In genomic region chr11:34267440-34267839, GRCh38 we compare ENCODE assay signal across 19 cellular contexts.
A peak's percentile ranks its signal among the peaks of the same experiment; 100 is the strongest.
DNase-seq lines count a peak whose midpoint lies in the region; ATAC-seq and TF ChIP-seq lines count a peak whose summit lies in the region.
"Had no signal": no experiment of that assay in that cellular context is flagged by ENCODE, and none has a peak within 500 bp of the region (broad histone marks: within the 10 kb centered on the region; RNA-seq: fewer than 3 reads in every experiment).

No MANE protein-coding gene starts in this region.

- H3K36me3 ChIP-seq in breast epithelium (no peaks in the 10 kb centered on the region), mammary epithelial cell (ENCODE audit: insufficient read depth, low read length) (no peaks in the 10 kb centered on the region), mesodermal cell (ENCODE audit: control insufficient read depth, insufficient read depth, low read length) (no peaks in the 10 kb centered on the region), tibial nerve (no peaks in the 10 kb centered on the region)
- H3K36me3 ChIP-seq: gastrocnemius medialis, WERI-Rb-1 had no signal

- no peak overlapping the region for H2AFZ ChIP-seq in mammary epithelial cell (ENCODE audit: low read depth, low read length)
- H2AFZ ChIP-seq: parathyroid adenoma had no signal

- no peaks in the 10 kb centered on the region for H3K9me3 Mint-ChIP-seq in activated T-helper 2 cell treated with anti-CD3 and anti-CD28 coated beads, Interferon-gamma antibody, Interleukin-2, Interleukin-4, amounts not matched to agents 10 μg/mL and 5 μg/mL and 100 μg/mL, durations not matched to agents 14 hours and 24 hours and 36 hours
- H3K9me3 Mint-ChIP-seq in activated CD8-positive, alpha-beta memory T cell treated with anti-CD3 and anti-CD28 coated beads, Interleukin-2, amount 10 ng/mL, durations not matched to agents 7 days and 5 days (ENCODE audit: low read depth), result no peaks in the 10 kb centered on the region
- H3K9me3 Mint-ChIP-seq: activated T-cell treated with anti-CD3 and anti-CD28 coated beads, Interleukin-2, amount 50 U/mL, for 24 hours had no signal

- dilution Hi-C loops in mammary epithelial cell (cut with HindIII; ENCODE audit: low sequenced_read_pairs), result loop anchor here (5.0 kb wide), 1 partner anchor 100 kb away; no protein-coding TSS in a partner anchor

- 85% methylated on average over 3 of the region's 3 CpGs for WGBS in mammary epithelial cell (ENCODE audit: low coverage, missing lambda C conversion rate)
- 88 to 100% methylated on average over 1 of the region's 3 CpGs for WGBS in mesodermal cell (ENCODE audit: insufficient coverage in 2 of 2), 2 experiments
- 53 to 63% methylated on average over 3 of the region's 3 CpGs for WGBS in tibial nerve, 2 donors

- no peaks in the 10 kb centered on the region for H3K9me3 ChIP-seq in breast epithelium
- H3K9me3 ChIP-seq in mammary epithelial cell (replicated peaks; ENCODE audit: insufficient read depth, low read length), result no peaks in the 10 kb centered on the region
- no peaks in the 10 kb centered on the region for H3K9me3 ChIP-seq in mesodermal cell (ENCODE audit: control insufficient read depth, low read length)
- no peaks in the 10 kb centered on the region for H3K9me3 ChIP-seq in tibial nerve
- H3K9me3 ChIP-seq: gastrocnemius medialis had no signal

- CTCF ChIA-PET in mammary epithelial cell (lab: Charles Lee; ENCODE audit: low non-redundant PET), result no interaction called here
- CTCF ChIA-PET in activated CD8-positive, alpha-beta memory T cell treated with anti-CD3 and anti-CD28 coated beads, Interleukin-2, amount 10 ng/mL, durations not matched to agents 7 days and 5 days (lab: Charles Lee), result interaction anchor here (1.6 kb wide), 1 partner anchor 93 kb away, joined by 3 read pairs; no protein-coding TSS in a partner anchor

- H3K4me3 Mint-ChIP-seq in activated T-helper 2 cell treated with anti-CD3 and anti-CD28 coated beads, Interferon-gamma antibody, Interleukin-2, Interleukin-4, amounts not matched to agents 10 μg/mL and 5 μg/mL and 100 μg/mL, durations not matched to agents 14 hours and 24 hours and 36 hours (ENCODE audit: low read depth), result no peak overlapping the region
- H3K4me3 Mint-ChIP-seq in activated CD8-positive, alpha-beta memory T cell treated with anti-CD3 and anti-CD28 coated beads, Interleukin-2, amount 10 ng/mL, durations not matched to agents 7 days and 5 days, result no peak overlapping the region
- H3K4me3 Mint-ChIP-seq: activated T-cell treated with anti-CD3 and anti-CD28 coated beads, Interleukin-2, amount 50 U/mL, for 24 hours had no signal

- H3K27me3 Mint-ChIP-seq in activated T-helper 2 cell treated with anti-CD3 and anti-CD28 coated beads, Interferon-gamma antibody, Interleukin-2, Interleukin-4, amounts not matched to agents 10 μg/mL and 5 μg/mL and 100 μg/mL, durations not matched to agents 14 hours and 24 hours and 36 hours (ENCODE audit: low read depth), result no peaks in the 10 kb centered on the region
- peaks cover 13% of the 10 kb centered on the region for H3K27me3 Mint-ChIP-seq in activated CD8-positive, alpha-beta memory T cell treated with anti-CD3 and anti-CD28 coated beads, Interleukin-2, amount 10 ng/mL, durations not matched to agents 7 days and 5 days
- H3K27me3 Mint-ChIP-seq: activated T-cell treated with anti-CD3 and anti-CD28 coated beads, Interleukin-2, amount 50 U/mL, for 24 hours had no signal

- no peak for ATAC-seq in activated CD8-positive, alpha-beta memory T cell treated with anti-CD3 and anti-CD28 coated beads, Interleukin-2, amount 10 ng/mL, durations not matched to agents 7 days and 5 days

- intact Hi-C loops in breast epithelium (cut with DNase I; ENCODE audit: low total_unique reads), result no loop called here
- intact Hi-C loops in mammary epithelial cell (cut with micrococcal nuclease), result no loop called here
- intact Hi-C loops in activated T-helper 2 cell treated with anti-CD3 and anti-CD28 coated beads, Interferon-gamma antibody, Interleukin-2, Interleukin-4, amounts not matched to agents 10 μg/mL and 5 μg/mL and 100 μg/mL, durations not matched to agents 14 hours and 24 hours and 36 hours (cut with micrococcal nuclease), result loop anchor here (2.0 kb wide), 1 partner anchor 23 kb away; no protein-coding TSS in a partner anchor

- peak overlapping the region; percentile 2 for H3K27ac Mint-ChIP-seq in activated T-helper 2 cell treated with anti-CD3 and anti-CD28 coated beads, Interferon-gamma antibody, Interleukin-2, Interleukin-4, amounts not matched to agents 10 μg/mL and 5 μg/mL and 100 μg/mL, durations not matched to agents 14 hours and 24 hours and 36 hours
- H3K27ac Mint-ChIP-seq in activated CD8-positive, alpha-beta memory T cell treated with anti-CD3 and anti-CD28 coated beads, Interleukin-2, amount 10 ng/mL, durations not matched to agents 7 days and 5 days, result no peak overlapping the region
- H3K27ac Mint-ChIP-seq: activated T-cell treated with anti-CD3 and anti-CD28 coated beads, Interleukin-2, amount 50 U/mL, for 24 hours had no signal

- TF ChIP-seq EP300 in tibial nerve (IDR thresholded peaks at IDR 0.05), result no peak

- H3K27ac ChIP-seq in breast epithelium (peak overlapping the region; percentile 64 to 81), mammary epithelial cell (ENCODE audit: insufficient read depth, low read depth, low read length) (no peak overlapping the region), mesodermal cell (ENCODE audit: low read depth, low read length, severe bottlenecking) (peak overlapping the region; percentile 23), tibial nerve (peak overlapping the region; percentile 29 to 87 (median 54))
- H3K27ac ChIP-seq: C4-2B, epithelial cell of prostate, parathyroid adenoma, WERI-Rb-1 had no signal

- no peaks in the 10 kb centered on the region for H3K79me2 ChIP-seq in mammary epithelial cell (ENCODE audit: insufficient read depth, low read length)
- H3K79me2 ChIP-seq: parathyroid adenoma had no signal

- DNase-seq in breast epithelium (ENCODE audit: low spot score in 2 of 2) (no peak), mammary epithelial cell (no peak), tibial nerve (ENCODE audit: low spot score in 2 of 2) (no peak), NCI-H2196 treated with DMSO at 0.1 percent for 48 hours (lab: John Stamatoyannopoulos, UW; ENCODE audit: unreplicated experiment) (no peak), NCI-H510A treated with DMSO at 0.1 percent for 48 hours (lab: John Stamatoyannopoulos, UW) (no peak)
- DNase-seq in activated T-helper 2 cell treated with anti-CD3 and anti-CD28 coated beads, Interferon-gamma antibody, Interleukin-2, Interleukin-4, amounts not matched to agents 10 μg/mL and 5 μg/mL and 100 μg/mL, durations not matched to agents 14 hours and 24 hours and 36 hours (ENCODE audit: low spot score), result no peak
- no peak for DNase-seq in activated CD8-positive, alpha-beta memory T cell treated with anti-CD3 and anti-CD28 coated beads, Interleukin-2, amount 10 ng/mL, durations not matched to agents 7 days and 5 days
- DNase-seq: activated CD4-positive, alpha-beta T cell treated with anti-CD3 and anti-CD28 coated beads, Interleukin-2, amount 50 U/mL, for 4 hours; activated naive CD4-positive, alpha-beta T cell treated with anti-CD3 and anti-CD28 coated beads, Interleukin-2, amount 50 U/mL, for 16 hours; activated T-cell treated with anti-CD3 and anti-CD28 coated beads, Interleukin-2, amount 50 U/mL, for 24 hours; DMS153; gastrocnemius medialis; NCI-H1436; NCI-H2171; WERI-Rb-1 had no signal

- no peak for TF ChIP-seq CTCF in breast epithelium (IDR thresholded peaks at IDR 0.05)
- no peak for TF ChIP-seq CTCF in mammary epithelial cell (conservative IDR thresholded peaks at IDR 0.05 in 1 of 2, IDR thresholded peaks at IDR 0.05 in 1 of 2; ENCODE audit: extremely low read depth in 1 of 2, insufficient read depth in 1 of 2, low read depth in 1 of 2, low read length in 2 of 2)
- TF ChIP-seq CTCF in tibial nerve (IDR thresholded peaks at IDR 0.05), result no peak

- H3K4me1 ChIP-seq in breast epithelium (peaks cover 13 to 15% of the 10 kb centered on the region in 2 donors), mammary epithelial cell (ENCODE audit: insufficient read depth, low read length) (peaks cover 23% of the 10 kb centered on the region), mesodermal cell (ENCODE audit: control insufficient read depth, insufficient read depth, low read length, poor library complexity, severe bottlenecking) (peaks cover 25% of the 10 kb centered on the region), tibial nerve (peaks cover 0 to 67% (median 28%) of the 10 kb centered on the region in 4 donors)

- in situ Hi-C loops in mammary epithelial cell (cut with MboI; ENCODE audit: low sequenced_read_pairs in 2 of 2), result no loop called here

- H3K9ac ChIP-seq in mammary epithelial cell (ENCODE audit: insufficient read depth, low read length), result no peak overlapping the region
- H3K9ac ChIP-seq: parathyroid adenoma had no signal

- peaks cover 29% of the 10 kb centered on the region for H3K4me1 Mint-ChIP-seq in activated T-helper 2 cell treated with anti-CD3 and anti-CD28 coated beads, Interferon-gamma antibody, Interleukin-2, Interleukin-4, amounts not matched to agents 10 μg/mL and 5 μg/mL and 100 μg/mL, durations not matched to agents 14 hours and 24 hours and 36 hours (ENCODE audit: low read depth)
- H3K4me1 Mint-ChIP-seq in activated CD8-positive, alpha-beta memory T cell treated with anti-CD3 and anti-CD28 coated beads, Interleukin-2, amount 10 ng/mL, durations not matched to agents 7 days and 5 days, result peaks cover 3% of the 10 kb centered on the region

- no TSS peak for BruUV-seq in mammary epithelial cell (replicated peaks; lab: Mats Ljungman, UMichigan)

- H3K4me3 ChIP-seq in breast epithelium (no peak overlapping the region), mammary epithelial cell (replicated peaks in 1 of 3; ENCODE audit: insufficient read depth in 1 of 3, low read depth in 2 of 3, low read length in 3 of 3) (no peak overlapping the region), mesodermal cell (ENCODE audit: extremely low read depth, insufficient read depth, low read length, poor library complexity, severe bottlenecking) (no peak overlapping the region), tibial nerve (no peak overlapping the region)
- H3K4me3 ChIP-seq: gastrocnemius medialis had no signal

- no peak overlapping the region for H3K4me2 ChIP-seq in mammary epithelial cell (ENCODE audit: insufficient read depth, low read depth, low read length)

- TF ChIP-seq POLR2A in breast epithelium (IDR thresholded peaks at IDR 0.05) (no peak), tibial nerve (IDR thresholded peaks at IDR 0.05) (no peak)

- H3K36me3 Mint-ChIP-seq in activated T-helper 2 cell treated with anti-CD3 and anti-CD28 coated beads, Interferon-gamma antibody, Interleukin-2, Interleukin-4, amounts not matched to agents 10 μg/mL and 5 μg/mL and 100 μg/mL, durations not matched to agents 14 hours and 24 hours and 36 hours (ENCODE audit: low read depth), result no peaks in the 10 kb centered on the region
- no peaks in the 10 kb centered on the region for H3K36me3 Mint-ChIP-seq in activated CD8-positive, alpha-beta memory T cell treated with anti-CD3 and anti-CD28 coated beads, Interleukin-2, amount 10 ng/mL, durations not matched to agents 7 days and 5 days

- H4K20me1 ChIP-seq in mammary epithelial cell (ENCODE audit: insufficient read depth, low read length), result no peaks in the 10 kb centered on the region

- no peaks in the 10 kb centered on the region for H3K27me3 ChIP-seq in breast epithelium
- H3K27me3 ChIP-seq in mammary epithelial cell (ENCODE audit: insufficient read depth, low read length), result no peaks in the 10 kb centered on the region
- no peaks in the 10 kb centered on the region for H3K27me3 ChIP-seq in tibial nerve
- H3K27me3 ChIP-seq: gastrocnemius medialis had no signal
